In the genomic region with DNA sequence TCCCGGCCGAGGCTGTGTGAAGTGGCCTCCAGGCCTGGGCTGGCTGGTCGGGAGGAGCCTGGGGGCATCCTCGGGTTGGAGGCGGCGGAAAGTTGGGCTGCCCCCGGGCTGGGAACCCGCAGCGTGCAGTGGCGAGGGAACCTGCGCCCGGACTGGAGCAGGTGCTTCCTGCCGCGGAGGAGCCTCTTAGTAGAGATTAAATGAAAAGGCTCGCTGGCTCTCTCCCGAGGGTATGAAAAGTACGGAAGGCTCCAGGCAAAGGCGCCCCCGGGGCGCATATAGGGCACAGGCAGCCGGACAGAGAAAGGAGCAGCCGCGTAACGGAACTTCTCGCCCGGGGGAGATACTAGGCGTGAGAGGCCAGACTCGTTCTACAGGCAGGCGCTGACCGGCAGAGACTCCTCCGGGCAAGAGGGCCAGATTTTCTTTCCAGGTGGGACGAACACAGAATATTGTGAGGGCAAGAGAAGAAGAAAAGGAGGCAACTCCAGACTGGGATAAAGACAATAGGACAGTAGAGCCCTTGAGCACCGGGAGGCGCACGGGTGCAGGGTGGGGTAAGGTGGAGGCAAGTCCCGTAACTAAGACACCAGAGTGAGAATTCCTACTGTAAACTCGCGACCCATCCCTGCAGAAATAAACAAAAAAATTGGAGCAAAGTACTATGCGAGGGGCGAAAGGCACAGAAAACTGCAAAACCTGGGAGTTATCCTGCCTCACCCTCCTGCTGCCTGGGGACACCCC, we compare ENCODE assay signal across 8 cellular contexts. TPM values are rescaled to one million over a fixed set of nuclear protein-coding genes. Genes with fewer than 3 reads are reported as not detected.
A peak's percentile ranks its signal among the peaks of the same experiment; 100 is the strongest.
DNase-seq lines count a peak whose midpoint lies in the region; ATAC-seq and TF ChIP-seq lines count a peak whose summit lies in the region.

No MANE protein-coding gene starts in this region.

- H3K27ac Mint-ChIP-seq in GM23338 = no peak overlapping the region

- H3K4me3 ChIP-seq in GM23338 (peak overlapping the region; percentile 49), SK-N-MC (0 out of 2 replicates have a peak overlapping the region, but pooled peaks have one; percentile 33), fibroblast of pulmonary artery (replicated peaks; ENCODE audit: low read depth, low read length) (peak overlapping the region; percentile 87), neuron (ENCODE audit: low read length) (peak overlapping the region; percentile 98), OCI-LY7 (ENCODE audit: low read depth, low read length, poor library complexity, severe bottlenecking) (no peak overlapping the region)

- H3K36me3 Mint-ChIP-seq in GM23338 (ENCODE audit: low read depth) = peaks cover 3% of the 10 kb centered on the region; the same call in 1 of the 3 replicates

- H3K36me3 ChIP-seq in GM23338 (ENCODE audit: insufficient read depth) (no peaks in the 10 kb centered on the region), SK-N-MC (ENCODE audit: insufficient read depth, low read length) (no peaks in the 10 kb centered on the region), neuron (ENCODE audit: insufficient read depth, low read length) (peaks cover under 1% of the 10 kb centered on the region), OCI-LY7 (ENCODE audit: insufficient read depth, low read length) (no peaks in the 10 kb centered on the region)

- peaks cover 33% of the 10 kb centered on the region for H3K27me3 Mint-ChIP-seq in GM23338 (ENCODE audit: insufficient read depth, low read depth, poor library complexity)

- TF ChIP-seq CTCF in GM23338 (conservative IDR thresholded peaks at IDR 0.05; ENCODE audit: low read depth in 2 of 2) = no peak
- no peak for TF ChIP-seq CTCF in fibroblast of pulmonary artery (IDR thresholded peaks at IDR 0.05; ENCODE audit: low read length, missing control alignments)
- TF ChIP-seq CTCF in OCI-LY7 (conservative IDR thresholded peaks at IDR 0.05; ENCODE audit: low read length) = no peak

- no peak overlapping the region for H3K9ac ChIP-seq in SK-N-MC (ENCODE audit: insufficient read length)

- intact Hi-C loops in OCI-LY7 (cut with micrococcal nuclease; ENCODE audit: unreplicated experiment) = no loop called here

- H3K9me2 ChIP-seq in GM23338 (ENCODE audit: insufficient read depth) (no peaks in the 10 kb centered on the region), OCI-LY7 (ENCODE audit: insufficient read depth, low read length) (no peaks in the 10 kb centered on the region)

- peak overlapping the region; percentile 81 for H3K4me3 Mint-ChIP-seq in GM23338

- in situ Hi-C loops in ACHN (cut with HindIII; ENCODE audit: low pct_ligation_motif_present, low pct_unique_long_range_greater_than_20kb, low sequenced_read_pairs) = no loop called here

- POLR2A ChIA-PET in OCI-LY7 (lab: Charles Lee) = no interaction called here

- ATAC-seq in GM23338 (peak; percentile 45), GM18867 (IDR thresholded peaks at IDR 0.05; ENCODE audit: unreplicated experiment) (no peak)

- H3K27me3 ChIP-seq in GM23338 (ENCODE audit: insufficient read depth) (peaks cover 57% of the 10 kb centered on the region), neuron (ENCODE audit: insufficient read depth, low read length) (no peaks in the 10 kb centered on the region)

- H3K79me2 ChIP-seq in GM23338 (replicated peaks; ENCODE audit: insufficient read depth) (peaks cover 32% of the 10 kb centered on the region), OCI-LY7 (ENCODE audit: insufficient read depth, low read depth, low read length) (no peaks in the 10 kb centered on the region)

- CTCF ChIA-PET in OCI-LY7 (lab: Charles Lee; ENCODE audit: unreplicated experiment) = no interaction called here

- H3K4me2 ChIP-seq in GM23338 = peak overlapping the region; percentile 90
- H3K4me2 ChIP-seq in OCI-LY7 (ENCODE audit: low read length) = no peak overlapping the region

- peaks cover 37% of the 10 kb centered on the region for H3K4me1 Mint-ChIP-seq in GM23338

- DNase-seq in ACHN (peak; percentile 42), GM23338 (ENCODE audit: low spot score) (peak; percentile 62), SK-N-MC (ENCODE audit: low read depth, low spot score) (no peak), fibroblast of pulmonary artery (ENCODE audit: low read depth) (no peak), foreskin melanocyte (no peak), OCI-LY7 (ENCODE audit: low spot score) (no peak)

- H3K9me3 ChIP-seq in SK-N-MC (ENCODE audit: low read depth, low read length) (no peaks in the 10 kb centered on the region), neuron (ENCODE audit: low read length) (no peaks in the 10 kb centered on the region), OCI-LY7 (ENCODE audit: low read length) (no peaks in the 10 kb centered on the region)

- H3K4me1 ChIP-seq in GM23338 (ENCODE audit: insufficient read depth) = peaks cover 39% of the 10 kb centered on the region
- peaks cover 31% of the 10 kb centered on the region for H3K4me1 ChIP-seq in neuron (ENCODE audit: insufficient read depth, low read length)
- no peaks in the 10 kb centered on the region for H3K4me1 ChIP-seq in OCI-LY7 (ENCODE audit: insufficient read depth, low read length, poor library complexity, severe bottlenecking)

- H3K9me3 Mint-ChIP-seq in GM23338 = peaks cover 3% of the 10 kb centered on the region; the same call in 1 of the 3 replicates

- no peak overlapping the region for H3K27ac ChIP-seq in GM23338 (ENCODE audit: low read depth)
- H3K27ac ChIP-seq in SK-N-MC = no peak overlapping the region
- no peak overlapping the region for H3K27ac ChIP-seq in OCI-LY7 (ENCODE audit: low read depth, low read length, poor library complexity, severe bottlenecking)

- no peaks in the 10 kb centered on the region for H4K20me1 ChIP-seq in GM23338 (replicated peaks; ENCODE audit: insufficient read depth)
- no peaks in the 10 kb centered on the region for H4K20me1 ChIP-seq in OCI-LY7 (ENCODE audit: insufficient read depth, low read length)

- H2AFZ ChIP-seq in GM23338 (peak overlapping the region; percentile 53; the same call in 1 of the 2 replicates), neuron (ENCODE audit: low read depth, low read length) (no peak overlapping the region), OCI-LY7 (ENCODE audit: low read length) (no peak overlapping the region)

- BruUV-seq in OCI-LY7 (replicated peaks; lab: Mats Ljungman, UMichigan) = no TSS peak

- H3F3A ChIP-seq in GM23338 (replicated peaks; ENCODE audit: low read depth) = no peaks in the 10 kb centered on the region

TF ChIP-seq in GM23338, 12 proteins besides CTCF, POLR2A, EP300 and RAD21:
- TF ChIP-seq EZH2 (IDR thresholded peaks at IDR 0.05; ENCODE audit: low read depth, unreplicated experiment) = peak; percentile 28
- TF ChIP-seq, protein P1, sequence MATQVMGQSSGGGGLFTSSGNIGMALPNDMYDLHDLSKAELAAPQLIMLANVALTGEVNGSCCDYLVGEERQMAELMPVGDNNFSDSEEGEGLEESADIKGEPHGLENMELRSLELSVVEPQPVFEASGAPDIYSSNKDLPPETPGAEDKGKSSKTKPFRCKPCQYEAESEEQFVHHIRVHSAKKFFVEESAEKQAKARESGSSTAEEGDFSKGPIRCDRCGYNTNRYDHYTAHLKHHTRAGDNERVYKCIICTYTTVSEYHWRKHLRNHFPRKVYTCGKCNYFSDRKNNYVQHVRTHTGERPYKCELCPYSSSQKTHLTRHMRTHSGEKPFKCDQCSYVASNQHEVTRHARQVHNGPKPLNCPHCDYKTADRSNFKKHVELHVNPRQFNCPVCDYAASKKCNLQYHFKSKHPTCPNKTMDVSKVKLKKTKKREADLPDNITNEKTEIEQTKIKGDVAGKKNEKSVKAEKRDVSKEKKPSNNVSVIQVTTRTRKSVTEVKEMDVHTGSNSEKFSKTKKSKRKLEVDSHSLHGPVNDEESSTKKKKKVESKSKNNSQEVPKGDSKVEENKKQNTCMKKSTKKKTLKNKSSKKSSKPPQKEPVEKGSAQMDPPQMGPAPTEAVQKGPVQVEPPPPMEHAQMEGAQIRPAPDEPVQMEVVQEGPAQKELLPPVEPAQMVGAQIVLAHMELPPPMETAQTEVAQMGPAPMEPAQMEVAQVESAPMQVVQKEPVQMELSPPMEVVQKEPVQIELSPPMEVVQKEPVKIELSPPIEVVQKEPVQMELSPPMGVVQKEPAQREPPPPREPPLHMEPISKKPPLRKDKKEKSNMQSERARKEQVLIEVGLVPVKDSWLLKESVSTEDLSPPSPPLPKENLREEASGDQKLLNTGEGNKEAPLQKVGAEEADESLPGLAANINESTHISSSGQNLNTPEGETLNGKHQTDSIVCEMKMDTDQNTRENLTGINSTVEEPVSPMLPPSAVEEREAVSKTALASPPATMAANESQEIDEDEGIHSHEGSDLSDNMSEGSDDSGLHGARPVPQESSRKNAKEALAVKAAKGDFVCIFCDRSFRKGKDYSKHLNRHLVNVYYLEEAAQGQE (IDR thresholded peaks at IDR 0.05; ENCODE audit: unreplicated experiment) = no peak

RNA-seq across cellular contexts. Expression of a gene that starts 0.8 kb away (rescaled TPM):
- total RNA-seq in GM23338 (2014; rRNA removed; shearing (Covaris generic)) = 36.9 and 42.6 TPM in 2 replicates
- polyA plus RNA-seq in GM23338 (2016; fragmentation: Nextera tagmentation; extraction: Ambion mirVana) = 14.7 and 15.2 TPM in 2 replicates
- total RNA-seq in OCI-LY7 (2014; rRNA removed; shearing (Covaris generic)) = not detected in 2 replicates
- not detected in 2 replicates for total RNA-seq in OCI-LY7 (2022)

Comparison
In these comparisons a context has a peak if more than half of its experiments do, and no peak if none do; other contexts are left out.
1. DNase-seq: peak in ACHN (single experiment) and GM23338 (single experiment); none in SK-N-MC (single experiment), fibroblast of pulmonary artery (single experiment), foreskin melanocyte (single experiment) and OCI-LY7 (single experiment).
2. RNA of a gene that starts 0.8 kb away (total RNA-seq): 36.9 to 42.6 TPM in GM23338; not detected in OCI-LY7; every median in the first group is over 10 times any median in the second.